In genomic region chr7:80379034-80379433, GRCh38 we compare ENCODE assay signal across 14 cellular contexts.
DNase-seq lines count a peak whose midpoint lies in the region; ATAC-seq and TF ChIP-seq lines count a peak whose summit lies in the region.
"Had no signal": no experiment of that assay in that cellular context is flagged by ENCODE, and none has a peak within 500 bp of the region (broad histone marks: within the 10 kb centered on the region; RNA-seq: fewer than 3 reads in every experiment).

No MANE protein-coding gene starts in this region.

- POLR2A ChIA-PET in IMR-90 (lab: Charles Lee; ENCODE audit: unreplicated experiment) = no interaction called here
- POLR2A ChIA-PET in activated CD4-positive, alpha-beta T cell treated with anti-CD3 and anti-CD28 coated beads for 36 hours (lab: Charles Lee) = no interaction called here

- peak overlapping the region; percentile 19; the same call in 1 of the 2 replicates for H3K4me2 ChIP-seq in IMR-90 (ENCODE audit: low read depth, low read length)
- H3K4me2 ChIP-seq: GM23338 had no signal

- no peaks in the 10 kb centered on the region for H3K4me1 Mint-ChIP-seq in activated CD4-positive, alpha-beta T cell treated with anti-CD3 and anti-CD28 coated beads for 36 hours
- H3K4me1 Mint-ChIP-seq: CD14-positive monocyte had no signal

- BruUV-seq in IMR-90 (replicated peaks; lab: Mats Ljungman, UMichigan) = no TSS peak

- H2BK5ac ChIP-seq in IMR-90 (ENCODE audit: low read depth, low read length, poor library complexity, severe bottlenecking) = peak overlapping the region; percentile 73

- no peak overlapping the region for H3K9ac ChIP-seq in IMR-90 (ENCODE audit: low read depth, low read length)

- in situ Hi-C loops in IMR-90 (cut with MboI; ENCODE audit: low sequenced_read_pairs) = no loop called here

- H4K20me1 ChIP-seq in IMR-90 (ENCODE audit: insufficient read depth, low read length) = no peaks in the 10 kb centered on the region

- H2AK9ac ChIP-seq in IMR-90 (replicated peaks; ENCODE audit: low read depth, low read length, poor library complexity) = no peak overlapping the region

- TF ChIP-seq CTCF in AG09309 (IDR thresholded peaks at IDR 0.05; ENCODE audit: control insufficient read depth, insufficient read depth, low read depth, low read length, missing control alignments) = no peak
- no peak for TF ChIP-seq CTCF in IMR-90 (conservative IDR thresholded peaks at IDR 0.05; ENCODE audit: low read depth, low read length)
- TF ChIP-seq CTCF in choroid plexus epithelial cell (conservative IDR thresholded peaks at IDR 0.05; ENCODE audit: low read depth, low read length) = no peak
- TF ChIP-seq CTCF in left lung (IDR thresholded peaks at IDR 0.05) = no peak

- H3K9me3 ChIP-seq in IMR-90 (ENCODE audit: control insufficient read depth, insufficient read depth, low read length) (no peaks in the 10 kb centered on the region), left lung (peaks cover 0 to 4% of the 10 kb centered on the region in 2 donors)

- H3K27me3 ChIP-seq in IMR-90 (ENCODE audit: control insufficient read depth, insufficient read depth, low read length) = no peaks in the 10 kb centered on the region
- H3K27me3 ChIP-seq in left lung = no peaks in the 10 kb centered on the region
- H3K27me3 ChIP-seq: gastrocnemius medialis had no signal

- CTCF ChIA-PET in IMR-90 (lab: Yijun Ruan, JAX) = interaction anchor here (0.8 to 1.4 kb wide), 2 partner anchors 10 to 329 kb away, joined by 3 read pairs; no protein-coding TSS in a partner anchor
- CTCF ChIA-PET in activated CD4-positive, alpha-beta T cell treated with anti-CD3 and anti-CD28 coated beads for 36 hours (lab: Charles Lee) = interaction anchor here (0.8 kb wide), 1 partner anchor 25 kb away, joined by 4 read pairs; no protein-coding TSS in a partner anchor

- DNase-seq in AG09309 (ENCODE audit: low read depth) (peak; percentile 48), IMR-90 (peak; percentile 81), choroid plexus epithelial cell (ENCODE audit: low read depth) (peak; percentile 78), left lung (no peak), globus pallidus (ENCODE audit: low spot score) (no peak), NCI-H1048 (lab: John Stamatoyannopoulos, UW) (no peak)
- no peak for DNase-seq in activated CD4-positive, alpha-beta T cell treated with anti-CD3 and anti-CD28 coated beads for 36 hours
- DNase-seq: activated CD4-positive, alpha-beta T cell treated with anti-CD3 and anti-CD28 coated beads for 1 hour; caudate nucleus; gastrocnemius medialis; KG1 had no signal

- ATAC-seq in IMR-90 (ENCODE audit: low read depth) = peak; percentile 60; the same call in 1 of the 2 replicates
- ATAC-seq in left lung = peak; percentile 68
- ATAC-seq in GM18909 (IDR thresholded peaks at IDR 0.05; ENCODE audit: poor library complexity, unreplicated experiment) = no peak
- no peak for ATAC-seq in activated CD4-positive, alpha-beta T cell treated with anti-CD3 and anti-CD28 coated beads for 36 hours
- ATAC-seq: gastrocnemius medialis, GM23338 had no signal

- H2AFZ ChIP-seq in IMR-90 (replicated peaks; ENCODE audit: low read length, poor library complexity) = no peak overlapping the region
- H2AFZ ChIP-seq: GM23338 had no signal

- H3K36me3 ChIP-seq in IMR-90 (ENCODE audit: control insufficient read depth, insufficient read depth, low read length) (no peaks in the 10 kb centered on the region), left lung (no peaks in the 10 kb centered on the region)
- H3K36me3 ChIP-seq: gastrocnemius medialis had no signal

- H3K23ac ChIP-seq in IMR-90 (ENCODE audit: low read depth, low read length) = 0 out of 2 replicates have a peak overlapping the region, but pooled peaks have one; percentile 40

- peak overlapping the region; percentile 80; the same call in 1 of the 2 replicates for H2BK20ac ChIP-seq in IMR-90 (ENCODE audit: low read depth, low read length)

- peak overlapping the region; percentile 79; the same call in 1 of the 2 replicates for H3K4ac ChIP-seq in IMR-90 (ENCODE audit: low read depth, low read length)

- H3K4me3 ChIP-seq in AG09309 (ENCODE audit: control insufficient read depth, low read depth, low read length) (no peak overlapping the region), IMR-90 (ENCODE audit: insufficient read depth, low read depth, low read length) (no peak overlapping the region), choroid plexus epithelial cell (ENCODE audit: low read depth, low read length) (no peak overlapping the region), left lung (no peak overlapping the region)
- H3K4me3 ChIP-seq: gastrocnemius medialis, GM23338 had no signal

- H2BK15ac ChIP-seq in IMR-90 (ENCODE audit: low read depth, low read length) = peak overlapping the region; percentile 33; the same call in 1 of the 3 replicates

- peak overlapping the region; percentile 85 for H3K14ac ChIP-seq in IMR-90 (replicated peaks; ENCODE audit: low read depth, low read length)

- H3K4me3 Mint-ChIP-seq in activated CD4-positive, alpha-beta T cell treated with anti-CD3 and anti-CD28 coated beads for 36 hours = no peak overlapping the region
- H3K4me3 Mint-ChIP-seq: CD14-positive monocyte, GM23338 had no signal

- H3K9me3 Mint-ChIP-seq in activated CD4-positive, alpha-beta T cell treated with anti-CD3 and anti-CD28 coated beads for 36 hours (ENCODE audit: low read depth) = peaks cover 2% of the 10 kb centered on the region

- no peaks in the 10 kb centered on the region for H3K27me3 Mint-ChIP-seq in activated CD4-positive, alpha-beta T cell treated with anti-CD3 and anti-CD28 coated beads for 36 hours

- H3K27ac Mint-ChIP-seq in activated CD4-positive, alpha-beta T cell treated with anti-CD3 and anti-CD28 coated beads for 36 hours = no peak overlapping the region
- H3K27ac Mint-ChIP-seq: CD14-positive monocyte, GM23338 had no signal

- H2AK5ac ChIP-seq in IMR-90 (ENCODE audit: low read depth, low read length) = peak overlapping the region; percentile 83; the same call in 1 of the 2 replicates

- H3K4me1 ChIP-seq in IMR-90 (ENCODE audit: control insufficient read depth, insufficient read depth, low read length) (peaks cover 1% of the 10 kb centered on the region; the same call in 1 of the 2 replicates), left lung (peaks cover 0 to 5% of the 10 kb centered on the region in 2 donors)
- H3K4me1 ChIP-seq: gastrocnemius medialis had no signal

- peak overlapping the region; percentile 94 for H2BK120ac ChIP-seq in IMR-90 (ENCODE audit: low read depth, low read length)

- 0 out of 2 replicates have a peak overlapping the region, but pooled peaks have one; percentile 8 for H4K91ac ChIP-seq in IMR-90 (ENCODE audit: insufficient read depth, low read depth, low read length)

- dilution Hi-C loops in IMR-90 (cut with HindIII; ENCODE audit: low sequenced_read_pairs, unreplicated experiment) = no loop called here

- H4K8ac ChIP-seq in IMR-90 (ENCODE audit: low read depth in 2 of 2, low read length in 2 of 2) = peak overlapping the region in 1 of 2 experiments; percentile 84; a peak in 1 of 4 replicates

- H3K79me1 ChIP-seq in IMR-90 (ENCODE audit: low read depth in 1 of 2, low read length in 2 of 2) = no peaks in the 10 kb centered on the region

- no peaks in the 10 kb centered on the region for H3K9me1 ChIP-seq in IMR-90 (ENCODE audit: insufficient read depth, low read length)

- intact Hi-C loops in IMR-90 (cut with micrococcal nuclease) = no loop called here
- intact Hi-C loops in left lung (cut with DNase I) = no loop called here
- intact Hi-C loops in activated CD4-positive, alpha-beta T cell treated with anti-CD3 and anti-CD28 coated beads for 36 hours (cut with DNase I, micrococcal nuclease) = no loop called here

- no peak for TF ChIP-seq RAD21 in IMR-90 (IDR thresholded peaks at IDR 0.05; ENCODE audit: low read length)

- H3K27ac ChIP-seq in IMR-90 (ENCODE audit: insufficient read depth, low read length) = no peak overlapping the region
- no peak overlapping the region for H3K27ac ChIP-seq in left lung
- H3K27ac ChIP-seq: gastrocnemius medialis had no signal

- no peak overlapping the region for H4K5ac ChIP-seq in IMR-90 (ENCODE audit: low read depth, low read length)

- H3K36me3 Mint-ChIP-seq in activated CD4-positive, alpha-beta T cell treated with anti-CD3 and anti-CD28 coated beads for 36 hours (ENCODE audit: low read depth) = no peaks in the 10 kb centered on the region
- H3K36me3 Mint-ChIP-seq: CD14-positive monocyte had no signal

- peak overlapping the region; percentile 69; the same call in 1 of the 2 replicates for H3K18ac ChIP-seq in IMR-90 (ENCODE audit: low read depth, low read length)

- no CpG with 5 or more reads among the region's 1 CpG for WGBS in IMR-90 (ENCODE audit: extremely low coverage in 2 of 2, insufficient read length in 1 of 2), 2 experiments

- no peak for TF ChIP-seq POLR2A in IMR-90 (IDR thresholded peaks at IDR 0.05; ENCODE audit: low read depth, low read length)

- H3K56ac ChIP-seq in IMR-90 (ENCODE audit: extremely low read depth, insufficient read depth, low read length) = no peak overlapping the region

TF ChIP-seq in IMR-90, 13 proteins besides CTCF, POLR2A, EP300 and RAD21 (continues in another document):
- TF ChIP-seq MXI1 (IDR thresholded peaks at IDR 0.05; ENCODE audit: borderline replicate concordance, low read depth, low read length) (no peak), FOS (IDR thresholded peaks at IDR 0.05; ENCODE audit: low read depth, low read length) (no peak), USF2 (IDR thresholded peaks at IDR 0.05; ENCODE audit: low read depth, low read length) (no peak), ELK1 (IDR thresholded peaks at IDR 0.05; ENCODE audit: borderline replicate concordance, low read depth, low read length) (no peak), MAFK (IDR thresholded peaks at IDR 0.05; ENCODE audit: low read depth, low read length) (no peak), RFX5 (IDR thresholded peaks at IDR 0.05; ENCODE audit: low read depth, low read length) (no peak), MAZ (IDR thresholded peaks at IDR 0.05; ENCODE audit: borderline replicate concordance, low read depth, low read length) (no peak), BHLHE40 (IDR thresholded peaks at IDR 0.05; ENCODE audit: low read depth, low read length) (no peak)

Comparison
In these comparisons a context has a peak if more than half of its experiments do, and no peak if none do; other contexts are left out.
1. DNase-seq: peak in AG09309 (single experiment), IMR-90 (single experiment) and choroid plexus epithelial cell (single experiment); none in left lung (0 of 2), globus pallidus (single experiment), activated CD4-positive, alpha-beta T cell treated with anti-CD3 and anti-CD28 coated beads for 36 hours (single experiment) and NCI-H1048 (single experiment).
2. ATAC-seq: peak in IMR-90 (single experiment) and left lung (single experiment); none in GM18909 (single experiment) and activated CD4-positive, alpha-beta T cell treated with anti-CD3 and anti-CD28 coated beads for 36 hours (single experiment).